ENCODE assay signal across 1 cellular context in the genomic region with DNA sequence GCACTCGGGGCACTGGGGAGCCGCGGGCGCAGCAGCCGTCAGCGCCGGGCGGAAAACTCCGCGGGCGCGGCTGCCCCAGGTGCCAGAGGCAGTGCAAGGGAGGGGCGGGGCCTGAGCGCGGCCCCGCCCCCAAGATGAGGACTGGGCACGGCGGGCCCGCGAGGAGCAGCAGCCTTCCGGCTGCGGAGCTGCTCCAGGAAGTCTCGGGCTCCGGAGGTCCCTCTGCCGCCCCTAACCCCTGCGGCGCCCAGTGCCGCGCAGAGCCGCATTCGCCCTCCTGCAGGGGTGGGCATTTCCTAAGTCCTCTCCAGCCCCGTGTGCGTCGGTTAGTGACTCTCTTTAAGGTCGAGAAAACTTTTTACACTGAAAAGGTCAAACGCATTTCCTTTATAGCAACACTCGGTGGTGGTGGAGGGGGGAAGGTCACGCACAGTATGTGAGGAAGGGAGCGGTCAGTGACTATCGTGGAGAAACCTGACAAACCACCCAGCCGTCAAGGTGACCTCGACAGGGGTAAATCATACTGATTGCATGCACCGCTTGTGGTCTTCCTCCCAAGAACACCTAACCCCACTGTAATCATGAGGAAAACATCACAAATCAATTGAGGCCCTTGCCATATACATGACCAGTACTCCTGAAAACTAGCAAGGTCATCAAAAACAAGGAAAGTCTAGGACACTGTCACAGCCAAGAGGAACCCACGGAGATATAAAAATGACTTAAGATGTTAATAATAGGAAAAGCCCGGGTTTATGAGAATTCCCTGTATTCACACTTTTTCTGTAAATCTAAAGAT.
A peak's percentile ranks its signal among the peaks of the same experiment; 100 is the strongest.
TF ChIP-seq lines count a peak whose summit lies in the region.

A gene (minus strand): TSS at position 60 of the 799 bp plus-strand sequence. CDS start 32,676 bp downstream, outside the sequence.

TF ChIP-seq in GM12878, 131 proteins besides CTCF, POLR2A, EP300 and RAD21 (continued from another document and continues in another):
- TF ChIP-seq, protein P1, sequence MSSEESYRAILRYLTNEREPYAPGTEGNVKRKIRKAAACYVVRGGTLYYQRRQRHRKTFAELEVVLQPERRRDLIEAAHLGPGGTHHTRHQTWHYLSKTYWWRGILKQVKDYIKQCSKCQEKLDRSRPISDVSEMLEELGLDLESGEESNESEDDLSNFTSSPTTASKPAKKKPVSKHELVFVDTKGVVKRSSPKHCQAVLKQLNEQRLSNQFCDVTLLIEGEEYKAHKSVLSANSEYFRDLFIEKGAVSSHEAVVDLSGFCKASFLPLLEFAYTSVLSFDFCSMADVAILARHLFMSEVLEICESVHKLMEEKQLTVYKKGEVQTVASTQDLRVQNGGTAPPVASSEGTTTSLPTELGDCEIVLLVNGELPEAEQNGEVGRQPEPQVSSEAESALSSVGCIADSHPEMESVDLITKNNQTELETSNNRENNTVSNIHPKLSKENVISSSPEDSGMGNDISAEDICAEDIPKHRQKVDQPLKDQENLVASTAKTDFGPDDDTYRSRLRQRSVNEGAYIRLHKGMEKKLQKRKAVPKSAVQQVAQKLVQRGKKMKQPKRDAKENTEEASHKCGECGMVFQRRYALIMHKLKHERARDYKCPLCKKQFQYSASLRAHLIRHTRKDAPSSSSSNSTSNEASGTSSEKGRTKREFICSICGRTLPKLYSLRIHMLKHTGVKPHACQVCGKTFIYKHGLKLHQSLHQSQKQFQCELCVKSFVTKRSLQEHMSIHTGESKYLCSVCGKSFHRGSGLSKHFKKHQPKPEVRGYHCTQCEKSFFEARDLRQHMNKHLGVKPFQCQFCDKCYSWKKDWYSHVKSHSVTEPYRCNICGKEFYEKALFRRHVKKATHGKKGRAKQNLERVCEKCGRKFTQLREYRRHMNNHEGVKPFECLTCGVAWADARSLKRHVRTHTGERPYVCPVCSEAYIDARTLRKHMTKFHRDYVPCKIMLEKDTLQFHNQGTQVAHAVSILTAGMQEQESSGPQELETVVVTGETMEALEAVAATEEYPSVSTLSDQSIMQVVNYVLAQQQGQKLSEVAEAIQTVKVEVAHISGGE (CRISPR knock-in tag; IDR thresholded peaks at IDR 0.05) = peak; percentile 52
- no peak for TF ChIP-seq CREM (IDR thresholded peaks at IDR 0.05; ENCODE audit: low read depth)
- no peak for TF ChIP-seq FOS (IDR thresholded peaks at IDR 0.05; ENCODE audit: borderline replicate concordance, extremely low read depth, insufficient read length)
- TF ChIP-seq, protein P2, sequence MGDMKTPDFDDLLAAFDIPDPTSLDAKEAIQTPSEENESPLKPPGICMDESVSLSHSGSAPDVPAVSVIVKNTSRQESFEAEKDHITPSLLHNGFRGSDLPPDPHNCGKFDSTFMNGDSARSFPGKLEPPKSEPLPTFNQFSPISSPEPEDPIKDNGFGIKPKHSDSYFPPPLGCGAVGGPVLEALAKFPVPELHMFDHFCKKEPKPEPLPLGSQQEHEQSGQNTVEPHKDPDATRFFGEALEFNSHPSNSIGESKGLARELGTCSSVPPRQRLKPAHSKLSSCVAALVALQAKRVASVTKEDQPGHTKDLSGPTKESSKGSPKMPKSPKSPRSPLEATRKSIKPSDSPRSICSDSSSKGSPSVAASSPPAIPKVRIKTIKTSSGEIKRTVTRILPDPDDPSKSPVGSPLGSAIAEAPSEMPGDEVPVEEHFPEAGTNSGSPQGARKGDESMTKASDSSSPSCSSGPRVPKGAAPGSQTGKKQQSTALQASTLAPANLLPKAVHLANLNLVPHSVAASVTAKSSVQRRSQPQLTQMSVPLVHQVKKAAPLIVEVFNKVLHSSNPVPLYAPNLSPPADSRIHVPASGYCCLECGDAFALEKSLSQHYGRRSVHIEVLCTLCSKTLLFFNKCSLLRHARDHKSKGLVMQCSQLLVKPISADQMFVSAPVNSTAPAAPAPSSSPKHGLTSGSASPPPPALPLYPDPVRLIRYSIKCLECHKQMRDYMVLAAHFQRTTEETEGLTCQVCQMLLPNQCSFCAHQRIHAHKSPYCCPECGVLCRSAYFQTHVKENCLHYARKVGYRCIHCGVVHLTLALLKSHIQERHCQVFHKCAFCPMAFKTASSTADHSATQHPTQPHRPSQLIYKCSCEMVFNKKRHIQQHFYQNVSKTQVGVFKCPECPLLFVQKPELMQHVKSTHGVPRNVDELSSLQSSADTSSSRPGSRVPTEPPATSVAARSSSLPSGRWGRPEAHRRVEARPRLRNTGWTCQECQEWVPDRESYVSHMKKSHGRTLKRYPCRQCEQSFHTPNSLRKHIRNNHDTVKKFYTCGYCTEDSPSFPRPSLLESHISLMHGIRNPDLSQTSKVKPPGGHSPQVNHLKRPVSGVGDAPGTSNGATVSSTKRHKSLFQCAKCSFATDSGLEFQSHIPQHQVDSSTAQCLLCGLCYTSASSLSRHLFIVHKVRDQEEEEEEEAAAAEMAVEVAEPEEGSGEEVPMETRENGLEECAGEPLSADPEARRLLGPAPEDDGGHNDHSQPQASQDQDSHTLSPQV (IDR thresholded peaks at IDR 0.05) = 0 out of 2 replicates have a peak, but pooled peaks have one; percentile 0
- TF ChIP-seq CHD2 (IDR thresholded peaks at IDR 0.05; ENCODE audit: borderline replicate concordance, low read depth, low read length) = no peak
- TF ChIP-seq ZNF24 (IDR thresholded peaks at IDR 0.05) = 0 out of 2 replicates have a peak, but pooled peaks have one; percentile 38
- TF ChIP-seq, protein P3, sequence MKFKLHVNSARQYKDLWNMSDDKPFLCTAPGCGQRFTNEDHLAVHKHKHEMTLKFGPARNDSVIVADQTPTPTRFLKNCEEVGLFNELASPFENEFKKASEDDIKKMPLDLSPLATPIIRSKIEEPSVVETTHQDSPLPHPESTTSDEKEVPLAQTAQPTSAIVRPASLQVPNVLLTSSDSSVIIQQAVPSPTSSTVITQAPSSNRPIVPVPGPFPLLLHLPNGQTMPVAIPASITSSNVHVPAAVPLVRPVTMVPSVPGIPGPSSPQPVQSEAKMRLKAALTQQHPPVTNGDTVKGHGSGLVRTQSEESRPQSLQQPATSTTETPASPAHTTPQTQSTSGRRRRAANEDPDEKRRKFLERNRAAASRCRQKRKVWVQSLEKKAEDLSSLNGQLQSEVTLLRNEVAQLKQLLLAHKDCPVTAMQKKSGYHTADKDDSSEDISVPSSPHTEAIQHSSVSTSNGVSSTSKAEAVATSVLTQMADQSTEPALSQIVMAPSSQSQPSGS (IDR thresholded peaks at IDR 0.05; ENCODE audit: low read length) = no peak
- TF ChIP-seq SMAD5 (IDR thresholded peaks at IDR 0.05; ENCODE audit: low read depth) = peak; percentile 63; the same call in 1 of the 2 replicates
- TF ChIP-seq NBN (IDR thresholded peaks at IDR 0.05) = peak; percentile 87
- TF ChIP-seq HDGF (IDR thresholded peaks at IDR 0.05) = peak; percentile 66; the same call in 1 of the 2 replicates
- TF ChIP-seq, protein P4, sequence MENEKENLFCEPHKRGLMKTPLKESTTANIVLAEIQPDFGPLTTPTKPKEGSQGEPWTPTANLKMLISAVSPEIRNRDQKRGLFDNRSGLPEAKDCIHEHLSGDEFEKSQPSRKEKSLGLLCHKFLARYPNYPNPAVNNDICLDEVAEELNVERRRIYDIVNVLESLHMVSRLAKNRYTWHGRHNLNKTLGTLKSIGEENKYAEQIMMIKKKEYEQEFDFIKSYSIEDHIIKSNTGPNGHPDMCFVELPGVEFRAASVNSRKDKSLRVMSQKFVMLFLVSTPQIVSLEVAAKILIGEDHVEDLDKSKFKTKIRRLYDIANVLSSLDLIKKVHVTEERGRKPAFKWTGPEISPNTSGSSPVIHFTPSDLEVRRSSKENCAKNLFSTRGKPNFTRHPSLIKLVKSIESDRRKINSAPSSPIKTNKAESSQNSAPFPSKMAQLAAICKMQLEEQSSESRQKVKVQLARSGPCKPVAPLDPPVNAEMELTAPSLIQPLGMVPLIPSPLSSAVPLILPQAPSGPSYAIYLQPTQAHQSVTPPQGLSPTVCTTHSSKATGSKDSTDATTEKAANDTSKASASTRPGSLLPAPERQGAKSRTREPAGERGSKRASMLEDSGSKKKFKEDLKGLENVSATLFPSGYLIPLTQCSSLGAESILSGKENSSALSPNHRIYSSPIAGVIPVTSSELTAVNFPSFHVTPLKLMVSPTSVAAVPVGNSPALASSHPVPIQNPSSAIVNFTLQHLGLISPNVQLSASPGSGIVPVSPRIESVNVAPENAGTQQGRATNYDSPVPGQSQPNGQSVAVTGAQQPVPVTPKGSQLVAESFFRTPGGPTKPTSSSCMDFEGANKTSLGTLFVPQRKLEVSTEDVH (IDR thresholded peaks at IDR 0.05; ENCODE audit: low read depth, partially characterized antibody) = no peak
- no peak; the same call in none of the 2 replicates for TF ChIP-seq ZNF207 (IDR thresholded peaks at IDR 0.05; ENCODE audit: borderline replicate concordance)
- TF ChIP-seq, protein P5, sequence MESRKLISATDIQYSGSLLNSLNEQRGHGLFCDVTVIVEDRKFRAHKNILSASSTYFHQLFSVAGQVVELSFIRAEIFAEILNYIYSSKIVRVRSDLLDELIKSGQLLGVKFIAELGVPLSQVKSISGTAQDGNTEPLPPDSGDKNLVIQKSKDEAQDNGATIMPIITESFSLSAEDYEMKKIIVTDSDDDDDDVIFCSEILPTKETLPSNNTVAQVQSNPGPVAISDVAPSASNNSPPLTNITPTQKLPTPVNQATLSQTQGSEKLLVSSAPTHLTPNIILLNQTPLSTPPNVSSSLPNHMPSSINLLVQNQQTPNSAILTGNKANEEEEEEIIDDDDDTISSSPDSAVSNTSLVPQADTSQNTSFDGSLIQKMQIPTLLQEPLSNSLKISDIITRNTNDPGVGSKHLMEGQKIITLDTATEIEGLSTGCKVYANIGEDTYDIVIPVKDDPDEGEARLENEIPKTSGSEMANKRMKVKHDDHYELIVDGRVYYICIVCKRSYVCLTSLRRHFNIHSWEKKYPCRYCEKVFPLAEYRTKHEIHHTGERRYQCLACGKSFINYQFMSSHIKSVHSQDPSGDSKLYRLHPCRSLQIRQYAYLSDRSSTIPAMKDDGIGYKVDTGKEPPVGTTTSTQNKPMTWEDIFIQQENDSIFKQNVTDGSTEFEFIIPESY (IDR thresholded peaks at IDR 0.05) = no peak
- TF ChIP-seq, protein P6, sequence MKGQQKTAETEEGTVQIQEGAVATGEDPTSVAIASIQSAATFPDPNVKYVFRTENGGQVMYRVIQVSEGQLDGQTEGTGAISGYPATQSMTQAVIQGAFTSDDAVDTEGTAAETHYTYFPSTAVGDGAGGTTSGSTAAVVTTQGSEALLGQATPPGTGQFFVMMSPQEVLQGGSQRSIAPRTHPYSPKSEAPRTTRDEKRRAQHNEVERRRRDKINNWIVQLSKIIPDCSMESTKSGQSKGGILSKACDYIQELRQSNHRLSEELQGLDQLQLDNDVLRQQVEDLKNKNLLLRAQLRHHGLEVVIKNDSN (IDR thresholded peaks at IDR 0.05; ENCODE audit: borderline replicate concordance, extremely low read length, insufficient read depth, low read depth, low read length) = no peak
- TF ChIP-seq MEF2A (IDR thresholded peaks at IDR 0.05; ENCODE audit: insufficient read depth, low read depth, low read length) = no peak
- TF ChIP-seq RBBP5 (conservative IDR thresholded peaks at IDR 0.05) = no peak
- 0 out of 2 replicates have a peak, but pooled peaks have one; percentile 5 for TF ChIP-seq RUNX3 (IDR thresholded peaks at IDR 0.05; ENCODE audit: low read length)
- TF ChIP-seq WRNIP1 (IDR thresholded peaks at IDR 0.05; ENCODE audit: borderline replicate concordance, low read depth, low read length) = no peak
- TF ChIP-seq GATAD2B (conservative IDR thresholded peaks at IDR 0.05; ENCODE audit: low read depth) = peak; percentile 65; the same call in 1 of the 2 replicates
- TF ChIP-seq NR2C1 (IDR thresholded peaks at IDR 0.05) = no peak; the same call in 1 of the 2 replicates
- TF ChIP-seq CBX5 (IDR thresholded peaks at IDR 0.05; ENCODE audit: low read depth) = 0 out of 2 replicates have a peak, but pooled peaks have one; percentile 58
- TF ChIP-seq ESRRA (IDR thresholded peaks at IDR 0.05; ENCODE audit: low read length) = no peak
- 0 out of 2 replicates have a peak, but pooled peaks have one; percentile 4 for TF ChIP-seq ASH2L (IDR thresholded peaks at IDR 0.05; ENCODE audit: borderline replicate concordance, low read depth)
- TF ChIP-seq STAT1 (conservative IDR thresholded peaks at IDR 0.05) = 0 out of 2 replicates have a peak, but pooled peaks have one; percentile 37
- TF ChIP-seq, protein P7, sequence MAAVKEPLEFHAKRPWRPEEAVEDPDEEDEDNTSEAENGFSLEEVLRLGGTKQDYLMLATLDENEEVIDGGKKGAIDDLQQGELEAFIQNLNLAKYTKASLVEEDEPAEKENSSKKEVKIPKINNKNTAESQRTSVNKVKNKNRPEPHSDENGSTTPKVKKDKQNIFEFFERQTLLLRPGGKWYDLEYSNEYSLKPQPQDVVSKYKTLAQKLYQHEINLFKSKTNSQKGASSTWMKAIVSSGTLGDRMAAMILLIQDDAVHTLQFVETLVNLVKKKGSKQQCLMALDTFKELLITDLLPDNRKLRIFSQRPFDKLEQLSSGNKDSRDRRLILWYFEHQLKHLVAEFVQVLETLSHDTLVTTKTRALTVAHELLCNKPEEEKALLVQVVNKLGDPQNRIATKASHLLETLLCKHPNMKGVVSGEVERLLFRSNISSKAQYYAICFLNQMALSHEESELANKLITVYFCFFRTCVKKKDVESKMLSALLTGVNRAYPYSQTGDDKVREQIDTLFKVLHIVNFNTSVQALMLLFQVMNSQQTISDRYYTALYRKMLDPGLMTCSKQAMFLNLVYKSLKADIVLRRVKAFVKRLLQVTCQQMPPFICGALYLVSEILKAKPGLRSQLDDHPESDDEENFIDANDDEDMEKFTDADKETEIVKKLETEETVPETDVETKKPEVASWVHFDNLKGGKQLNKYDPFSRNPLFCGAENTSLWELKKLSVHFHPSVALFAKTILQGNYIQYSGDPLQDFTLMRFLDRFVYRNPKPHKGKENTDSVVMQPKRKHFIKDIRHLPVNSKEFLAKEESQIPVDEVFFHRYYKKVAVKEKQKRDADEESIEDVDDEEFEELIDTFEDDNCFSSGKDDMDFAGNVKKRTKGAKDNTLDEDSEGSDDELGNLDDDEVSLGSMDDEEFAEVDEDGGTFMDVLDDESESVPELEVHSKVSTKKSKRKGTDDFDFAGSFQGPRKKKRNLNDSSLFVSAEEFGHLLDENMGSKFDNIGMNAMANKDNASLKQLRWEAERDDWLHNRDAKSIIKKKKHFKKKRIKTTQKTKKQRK (IDR thresholded peaks at IDR 0.05; ENCODE audit: low read depth, low read length) = no peak
- TF ChIP-seq, protein P8, sequence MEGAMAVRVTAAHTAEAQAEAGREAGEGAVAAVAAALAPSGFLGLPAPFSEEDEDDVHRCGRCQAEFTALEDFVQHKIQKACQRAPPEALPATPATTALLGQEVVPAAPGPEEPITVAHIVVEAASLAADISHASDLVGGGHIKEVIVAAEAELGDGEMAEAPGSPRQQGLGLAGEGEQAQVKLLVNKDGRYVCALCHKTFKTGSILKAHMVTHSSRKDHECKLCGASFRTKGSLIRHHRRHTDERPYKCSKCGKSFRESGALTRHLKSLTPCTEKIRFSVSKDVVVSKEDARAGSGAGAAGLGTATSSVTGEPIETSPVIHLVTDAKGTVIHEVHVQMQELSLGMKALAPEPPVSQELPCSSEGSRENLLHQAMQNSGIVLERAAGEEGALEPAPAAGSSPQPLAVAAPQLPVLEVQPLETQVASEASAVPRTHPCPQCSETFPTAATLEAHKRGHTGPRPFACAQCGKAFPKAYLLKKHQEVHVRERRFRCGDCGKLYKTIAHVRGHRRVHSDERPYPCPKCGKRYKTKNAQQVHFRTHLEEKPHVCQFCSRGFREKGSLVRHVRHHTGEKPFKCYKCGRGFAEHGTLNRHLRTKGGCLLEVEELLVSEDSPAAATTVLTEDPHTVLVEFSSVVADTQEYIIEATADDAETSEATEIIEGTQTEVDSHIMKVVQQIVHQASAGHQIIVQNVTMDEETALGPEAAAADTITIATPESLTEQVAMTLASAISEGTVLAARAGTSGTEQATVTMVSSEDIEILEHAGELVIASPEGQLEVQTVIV (IDR thresholded peaks at IDR 0.05; ENCODE audit: borderline replicate concordance, partially characterized antibody) = no peak
- no peak for TF ChIP-seq BRCA1 (IDR thresholded peaks at IDR 0.05; ENCODE audit: low read depth, low read length)
- TF ChIP-seq, protein P9, sequence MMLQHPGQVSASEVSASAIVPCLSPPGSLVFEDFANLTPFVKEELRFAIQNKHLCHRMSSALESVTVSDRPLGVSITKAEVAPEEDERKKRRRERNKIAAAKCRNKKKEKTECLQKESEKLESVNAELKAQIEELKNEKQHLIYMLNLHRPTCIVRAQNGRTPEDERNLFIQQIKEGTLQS (IDR thresholded peaks at IDR 0.05; ENCODE audit: borderline replicate concordance, extremely low read depth, low read depth, low read length) = no peak
